In genomic region chr2:200705305-200705985, GRCh38 we compare ENCODE assay signal across 10 cellular contexts.
DNase-seq lines count a peak whose midpoint lies in the region; ATAC-seq and TF ChIP-seq lines count a peak whose summit lies in the region.
"Had no signal": no experiment of that assay in that cellular context is flagged by ENCODE, and none has a peak within 500 bp of the region (broad histone marks: within the 10 kb centered on the region; RNA-seq: fewer than 3 reads in every experiment).

No MANE protein-coding gene starts in this region.

- H3K79me2 ChIP-seq in mesendoderm (ENCODE audit: control insufficient read depth, insufficient read depth, low read length) (no peaks in the 10 kb centered on the region), hepatocyte (no peaks in the 10 kb centered on the region)

- no peak for ATAC-seq in effector memory CD8-positive, alpha-beta T cell (replicated peaks)
- no peak for ATAC-seq in HG03045 (IDR thresholded peaks at IDR 0.05; ENCODE audit: unreplicated experiment)

- no peak overlapping the region for H2AFZ ChIP-seq in hepatocyte

- H3K27me3 Mint-ChIP-seq in effector memory CD8-positive, alpha-beta T cell: peaks cover 4 to 15% of the 10 kb centered on the region in 2 donors

- H3K27ac Mint-ChIP-seq in effector memory CD8-positive, alpha-beta T cell: no peak overlapping the region

- no peaks in the 10 kb centered on the region for H3K9me3 ChIP-seq in hepatocyte (ENCODE audit: low read depth)

- H3K27me3 ChIP-seq in BJ (ENCODE audit: control insufficient read depth, insufficient read depth, low read length) (peaks cover 2% of the 10 kb centered on the region), mesendoderm (ENCODE audit: insufficient read depth, low read length, poor library complexity) (no peaks in the 10 kb centered on the region), hepatocyte (no peaks in the 10 kb centered on the region)

- H2BK5ac ChIP-seq in mesendoderm (ENCODE audit: low read length): no peak overlapping the region

- H3K4me3 ChIP-seq in BJ (ENCODE audit: low read depth, low read length): no peak overlapping the region
- H3K4me3 ChIP-seq in epithelial cell of proximal tubule (ENCODE audit: low read depth, low read length): no peak overlapping the region
- no peak overlapping the region for H3K4me3 ChIP-seq in mesendoderm (ENCODE audit: low read length)
- H3K4me3 ChIP-seq in hepatocyte: no peak overlapping the region

- TF ChIP-seq CTCF in BJ (IDR thresholded peaks at IDR 0.05; ENCODE audit: insufficient read depth, low read depth, low read length): peak; percentile 45
- TF ChIP-seq CTCF in epithelial cell of proximal tubule (conservative IDR thresholded peaks at IDR 0.05; ENCODE audit: low read depth, low read length): peak; percentile 44
- no peak for TF ChIP-seq CTCF in hepatocyte (IDR thresholded peaks at IDR 0.05; ENCODE audit: poor library complexity)

- H3K4me1 ChIP-seq in mesendoderm (ENCODE audit: control insufficient read depth, low read depth, low read length): no peaks in the 10 kb centered on the region
- no peaks in the 10 kb centered on the region for H3K4me1 ChIP-seq in hepatocyte (ENCODE audit: insufficient read depth)

- DNase-seq in BJ (ENCODE audit: low read depth): no peak
- DNase-seq in NAMALWA (ENCODE audit: low spot score): peak; percentile 49
- no peak for DNase-seq in epithelial cell of proximal tubule (ENCODE audit: low read depth)
- DNase-seq in mesendoderm: peak; percentile 80
- no peak for DNase-seq in T-helper 2 cell
- DNase-seq in effector memory CD8-positive, alpha-beta T cell: no peak
- DNase-seq in hepatocyte (ENCODE audit: low spot score): no peak
- DNase-seq: amniotic stem cell, NCI-H446 had no signal

- no peak overlapping the region for H4K8ac ChIP-seq in mesendoderm (ENCODE audit: low read depth, low read length)

- H4K20me1 ChIP-seq in hepatocyte (ENCODE audit: insufficient read depth, poor library complexity, severe bottlenecking): no peaks in the 10 kb centered on the region

- no peak overlapping the region for H2AK5ac ChIP-seq in mesendoderm (ENCODE audit: low read length)

- no CpG with 5 or more reads among the region's 3 CpGs for WGBS in mesendoderm (ENCODE audit: extremely low coverage, insufficient coverage, low lambda C conversion rate)
- WGBS in hepatocyte (ENCODE audit: low lambda C conversion rate, missing lambda C conversion rate): 66% methylated on average over 3 of the region's 3 CpGs

- H3K9ac ChIP-seq in mesendoderm (ENCODE audit: low read length): no peak overlapping the region

- H2BK120ac ChIP-seq in mesendoderm (ENCODE audit: low read depth, low read length): no peak overlapping the region

- H3K36me3 ChIP-seq in BJ (ENCODE audit: control insufficient read depth, insufficient read depth, low read length) (no peaks in the 10 kb centered on the region), mesendoderm (ENCODE audit: control insufficient read depth, insufficient read depth, low read length) (no peaks in the 10 kb centered on the region), hepatocyte (replicated peaks; ENCODE audit: insufficient read depth, low read depth) (no peaks in the 10 kb centered on the region)

- CTCF ChIA-PET in BJ (lab: Yijun Ruan, JAX): interaction anchor here (0.7 to 7.8 kb wide), 20 partner anchors 7 to 720 kb away, joined by 3 to 92 read pairs (median 4); partner anchors contain the start of genes AOX1 and KCTD18

- H3K18ac ChIP-seq in mesendoderm (ENCODE audit: low read length): no peak overlapping the region

- H3K36me3 Mint-ChIP-seq in effector memory CD8-positive, alpha-beta T cell (ENCODE audit: insufficient read depth): no peaks in the 10 kb centered on the region

- POLR2A ChIA-PET in BJ (lab: Charles Lee): no interaction called here

- no peak overlapping the region for H4K5ac ChIP-seq in mesendoderm (ENCODE audit: low read length)

- no peak overlapping the region for H2BK15ac ChIP-seq in mesendoderm (replicated peaks; ENCODE audit: low read depth)

- H3K9me3 Mint-ChIP-seq in effector memory CD8-positive, alpha-beta T cell: no peaks in the 10 kb centered on the region

- peaks cover 3 to 7% of the 10 kb centered on the region in 2 donors for H3K4me1 Mint-ChIP-seq in effector memory CD8-positive, alpha-beta T cell (ENCODE audit: low read depth in 2 of 2)

- H3K56ac ChIP-seq in mesendoderm (ENCODE audit: low read length): no peak overlapping the region

- no peaks in the 10 kb centered on the region for H3K9me2 ChIP-seq in hepatocyte (replicated peaks; ENCODE audit: insufficient read depth)

- H3K27ac ChIP-seq in mesendoderm (ENCODE audit: low read depth, low read length) (no peak overlapping the region), hepatocyte (no peak overlapping the region)

- no peaks in the 10 kb centered on the region for H3K79me1 ChIP-seq in mesendoderm (ENCODE audit: low read length)

- H3K23ac ChIP-seq in mesendoderm (ENCODE audit: low read length): no peak overlapping the region

- no peak overlapping the region for H3K4me3 Mint-ChIP-seq in effector memory CD8-positive, alpha-beta T cell

- H3K4me2 ChIP-seq in mesendoderm (ENCODE audit: low read length) (no peak overlapping the region), hepatocyte (no peak overlapping the region)

- no peak overlapping the region for H3K4ac ChIP-seq in mesendoderm (ENCODE audit: low read depth, low read length)

Comparison
In these comparisons a context has a peak if more than half of its experiments do, and no peak if none do; other contexts are left out.
1. DNase-seq: peak in NAMALWA (single experiment) and mesendoderm (single experiment); none in BJ (single experiment), epithelial cell of proximal tubule (single experiment), T-helper 2 cell (0 of 5), effector memory CD8-positive, alpha-beta T cell (0 of 3) and hepatocyte (single experiment).